In genomic region chr5:139461698-139462097, GRCh38 we compare ENCODE assay signal across 14 cellular contexts. TPM values are rescaled to one million over a fixed set of nuclear protein-coding genes. Genes with fewer than 3 reads are reported as not detected.
A peak's percentile ranks its signal among the peaks of the same experiment; 100 is the strongest.
DNase-seq lines count a peak whose midpoint lies in the region; ATAC-seq and TF ChIP-seq lines count a peak whose summit lies in the region.
"Had no signal": no experiment of that assay in that cellular context is flagged by ENCODE, and none has a peak within 500 bp of the region (broad histone marks: within the 10 kb centered on the region; RNA-seq: fewer than 3 reads in every experiment).

No MANE protein-coding gene starts in this region.

- H3K27ac ChIP-seq in smooth muscle cell (ENCODE audit: low read depth), result peak overlapping the region; percentile 17

- peak; percentile 72 for DNase-seq in HCEC 1CT
- DNase-seq in adipocyte (ENCODE audit: low read depth), result peak; percentile 25
- DNase-seq in left ventricle myocardium superior, result no peak
- no peak for DNase-seq in smooth muscle cell (lab: John Stamatoyannopoulos, UW; ENCODE audit: unreplicated experiment)
- DNase-seq in DMS153 (lab: John Stamatoyannopoulos, UW), result no peak
- no peak for DNase-seq in stimulated activated naive CD8-positive, alpha-beta T cell treated with anti-CD3 and anti-CD28 coated beads, Interleukin-15, Interleukin-2, amounts not matched to agents 100 U/mL and 50 U/mL, for 24 hours
- DNase-seq in SHP77 treated with DMSO at 0.1 percent for 48 hours (lab: John Stamatoyannopoulos, UW), result no peak
- DNase-seq in NK-92 (lab: John Stamatoyannopoulos, UW; ENCODE audit: unreplicated experiment), result no peak
- DNase-seq: activated CD4-positive, alpha-beta T cell treated with anti-CD3 and anti-CD28 coated beads for 48 hours; amygdala; hippocampal formation; NCI-H1092 treated with DMSO at 0.1 percent for 48 hours; RPMI8226 had no signal

- no peak overlapping the region for H2AFZ ChIP-seq in smooth muscle cell (ENCODE audit: low read depth)

- ATAC-seq in left ventricle myocardium superior, result peak; percentile 41
- no peak for ATAC-seq in stimulated activated naive CD8-positive, alpha-beta T cell treated with anti-CD3 and anti-CD28 coated beads, Interleukin-15, Interleukin-2, amounts not matched to agents 100 U/mL and 50 U/mL, for 24 hours

- H3K9me3 ChIP-seq in adipocyte (ENCODE audit: control insufficient read depth, low read length) (no peaks in the 10 kb centered on the region), smooth muscle cell (replicated peaks; ENCODE audit: low read depth) (no peaks in the 10 kb centered on the region)

- peak overlapping the region; percentile 22 for H3K4me2 ChIP-seq in smooth muscle cell

- H3K9ac ChIP-seq in adipocyte (ENCODE audit: low read length) (no peak overlapping the region), smooth muscle cell (ENCODE audit: low read depth) (no peak overlapping the region)

- H4K20me1 ChIP-seq in smooth muscle cell (ENCODE audit: low read depth), result no peaks in the 10 kb centered on the region

- H3K79me2 ChIP-seq in smooth muscle cell (ENCODE audit: low read depth), result no peaks in the 10 kb centered on the region

- no peak for TF ChIP-seq CTCF in smooth muscle cell (IDR thresholded peaks at IDR 0.05; ENCODE audit: borderline replicate concordance, insufficient read depth, poor library complexity, severe bottlenecking)

- no peaks in the 10 kb centered on the region for H3F3A ChIP-seq in smooth muscle cell (ENCODE audit: low read depth)

- H3K4me3 ChIP-seq in adipocyte (ENCODE audit: low read length), result no peak overlapping the region
- H3K4me3 ChIP-seq in smooth muscle cell, result no peak overlapping the region

- H3K27me3 ChIP-seq in adipocyte (replicated peaks; ENCODE audit: control insufficient read depth, insufficient read depth, low read length) (no peaks in the 10 kb centered on the region), smooth muscle cell (ENCODE audit: low read depth) (no peaks in the 10 kb centered on the region)

- WGBS in smooth muscle cell (ENCODE audit: low lambda C conversion rate), result 57% methylated on average over 5 of the region's 5 CpGs

- H3K36me3 ChIP-seq in adipocyte (ENCODE audit: control insufficient read depth, insufficient read depth, low read length, severe bottlenecking), result no peaks in the 10 kb centered on the region
- no peaks in the 10 kb centered on the region for H3K36me3 ChIP-seq in smooth muscle cell (ENCODE audit: low read depth)

- no peaks in the 10 kb centered on the region for H3K4me1 ChIP-seq in adipocyte (ENCODE audit: control insufficient read depth, insufficient read depth, low read length)
- H3K4me1 ChIP-seq in smooth muscle cell (ENCODE audit: low read depth), result no peaks in the 10 kb centered on the region

- intact Hi-C loops in left ventricle myocardium superior (cut with micrococcal nuclease), result no loop called here

RNA-seq across cellular contexts. Expression of gene ECSCR, which starts 0.8 kb away (rescaled TPM):
- total RNA-seq in left ventricle myocardium superior, result 20.6 TPM
- total RNA-seq in smooth muscle cell, result 1.7 TPM in 1 of 2 replicates, not detected in the other
- 0.41 and 0.52 TPM in 2 replicates for polyA plus RNA-seq in smooth muscle cell
- total RNA-seq: neural crest cell had no signal

RNA-seq across cellular contexts. Expression of gene SMIM33, which starts 9.1 kb away (rescaled TPM):
- total RNA-seq in left ventricle myocardium superior (not detected), smooth muscle cell (not detected in 2 replicates)
- polyA plus RNA-seq in smooth muscle cell, result not detected in 2 replicates
- total RNA-seq: neural crest cell had no signal

RNA-seq across cellular contexts. Expression of gene STING1, which starts 20.9 kb away (rescaled TPM):
- total RNA-seq in left ventricle myocardium superior (46.3 TPM), smooth muscle cell (5.8 and 7.5 TPM in 2 replicates)
- polyA plus RNA-seq in smooth muscle cell, result 7.8 and 9.6 TPM in 2 replicates

RNA-seq across cellular contexts. Expression of gene DNAJC18, which starts 22.4 kb away (rescaled TPM):
- total RNA-seq in left ventricle myocardium superior, result 10.5 TPM
- total RNA-seq in smooth muscle cell, result 6.3 and 16.9 TPM in 2 replicates
- 9.6 and 15.4 TPM in 2 replicates for polyA plus RNA-seq in smooth muscle cell

RNA-seq across cellular contexts. Expression of gene SPATA24, which starts 57.8 kb away (rescaled TPM):
- total RNA-seq in left ventricle myocardium superior (17.3 TPM), smooth muscle cell (2.0 and 4.0 TPM in 2 replicates)
- polyA plus RNA-seq in smooth muscle cell, result 2.2 and 2.6 TPM in 2 replicates

Comparison
In these comparisons a context has a peak if more than half of its experiments do, and no peak if none do; other contexts are left out.
1. DNase-seq: peak in HCEC 1CT (single experiment) and adipocyte (single experiment); none in left ventricle myocardium superior (single experiment), smooth muscle cell (single experiment), DMS153 (single experiment), stimulated activated naive CD8-positive, alpha-beta T cell treated with anti-CD3 and anti-CD28 coated beads, Interleukin-15, Interleukin-2, amounts not matched to agents 100 U/mL and 50 U/mL, for 24 hours (single experiment), SHP77 treated with DMSO at 0.1 percent for 48 hours (single experiment) and NK-92 (single experiment).